In genomic region chr17:41640596-41640995, GRCh38 we compare ENCODE assay signal across 15 cellular contexts. TPM values are rescaled to one million over a fixed set of nuclear protein-coding genes. Genes with fewer than 3 reads are reported as not detected.
"Had no signal": no experiment of that assay in that cellular context is flagged by ENCODE, and none has a peak within 500 bp of the region (broad histone marks: within the 10 kb centered on the region; RNA-seq: fewer than 3 reads in every experiment).

No MANE protein-coding gene starts in this region.

RNA-seq across cellular contexts. Expression of gene KRT17, which starts 16.2 kb away (rescaled TPM):
- total RNA-seq: activated B cell treated with CpG ODN at 0.5 μM for 24 hours; activated CD4-positive, alpha-beta memory T cell treated with anti-CD3 and anti-CD28 coated beads for 36 hours; activated CD4-positive, alpha-beta memory T cell treated with anti-CD3 and anti-CD28 coated beads, Interleukin-2, amount 10 ng/mL, durations not matched to agents 7 days and 5 days; activated CD4-positive, alpha-beta T cell treated with anti-CD3 and anti-CD28 coated beads for 36 hours; activated CD4-positive, alpha-beta T cell treated with anti-CD3 and anti-CD28 coated beads, Interleukin-2, amount 10 ng/mL, durations not matched to agents 24 days and 14 days; activated CD8-positive, alpha-beta T cell treated with anti-CD3 and anti-CD28 coated beads for 36 hours; activated CD8-positive, alpha-beta T cell treated with anti-CD3 and anti-CD28 coated beads, Interleukin-2, amount 10 ng/mL, durations not matched to agents 7 days and 5 days; T-cell; T-helper 17 cell; T-helper 2 cell treated with Interferon-gamma antibody and Interleukin-4, amounts not matched to agents 100 ng/mL and 5 ng/mL, for 36 hours had no signal

RNA-seq across cellular contexts. Expression of gene KRT16, which starts 28.0 kb away (rescaled TPM):
- total RNA-seq: activated B cell treated with CpG ODN at 0.5 μM for 24 hours; activated CD4-positive, alpha-beta memory T cell treated with anti-CD3 and anti-CD28 coated beads for 36 hours; activated CD4-positive, alpha-beta memory T cell treated with anti-CD3 and anti-CD28 coated beads, Interleukin-2, amount 10 ng/mL, durations not matched to agents 7 days and 5 days; activated CD4-positive, alpha-beta T cell treated with anti-CD3 and anti-CD28 coated beads for 36 hours; activated CD4-positive, alpha-beta T cell treated with anti-CD3 and anti-CD28 coated beads, Interleukin-2, amount 10 ng/mL, durations not matched to agents 24 days and 14 days; activated CD4-positive, alpha-beta T cell treated with anti-CD3 and anti-CD28 coated beads, Interleukin-2, amount 10 ng/mL, durations not matched to agents 7 days and 5 days; activated CD8-positive, alpha-beta memory T cell treated with anti-CD3 and anti-CD28 coated beads for 36 hours; activated CD8-positive, alpha-beta memory T cell treated with anti-CD3 and anti-CD28 coated beads, Interleukin-2, amount 10 ng/mL, durations not matched to agents 7 days and 5 days; activated CD8-positive, alpha-beta T cell treated with anti-CD3 and anti-CD28 coated beads for 36 hours; activated CD8-positive, alpha-beta T cell treated with anti-CD3 and anti-CD28 coated beads, Interleukin-2, amount 10 ng/mL, durations not matched to agents 7 days and 5 days; T-cell; T-helper 1 cell treated with Interleukin-12 subunit alpha and Interleukin-12 subunit beta and Interleukin-4 antibody, amounts not matched to agents 30 ng/mL and 1 ng/mL, for 36 hours; T-helper 17 cell; T-helper 2 cell treated with Interferon-gamma antibody and Interleukin-4, amounts not matched to agents 100 ng/mL and 5 ng/mL, for 36 hours; WTC11 had no signal

RNA-seq across cellular contexts. Expression of gene KRT14, which starts 53.9 kb away (rescaled TPM):
- total RNA-seq: activated B cell treated with CpG ODN at 0.5 μM for 24 hours; activated CD4-positive, alpha-beta memory T cell treated with anti-CD3 and anti-CD28 coated beads for 36 hours; activated CD4-positive, alpha-beta memory T cell treated with anti-CD3 and anti-CD28 coated beads, Interleukin-2, amount 10 ng/mL, durations not matched to agents 7 days and 5 days; activated CD4-positive, alpha-beta T cell treated with anti-CD3 and anti-CD28 coated beads for 36 hours; activated CD4-positive, alpha-beta T cell treated with anti-CD3 and anti-CD28 coated beads, Interleukin-2, amount 10 ng/mL, durations not matched to agents 24 days and 14 days; activated CD4-positive, alpha-beta T cell treated with anti-CD3 and anti-CD28 coated beads, Interleukin-2, amount 10 ng/mL, durations not matched to agents 7 days and 5 days; activated CD8-positive, alpha-beta memory T cell treated with anti-CD3 and anti-CD28 coated beads for 36 hours; activated CD8-positive, alpha-beta memory T cell treated with anti-CD3 and anti-CD28 coated beads, Interleukin-2, amount 10 ng/mL, durations not matched to agents 7 days and 5 days; activated CD8-positive, alpha-beta T cell treated with anti-CD3 and anti-CD28 coated beads for 36 hours; activated CD8-positive, alpha-beta T cell treated with anti-CD3 and anti-CD28 coated beads, Interleukin-2, amount 10 ng/mL, durations not matched to agents 7 days and 5 days; T-cell; T-helper 1 cell treated with Interleukin-12 subunit alpha and Interleukin-12 subunit beta and Interleukin-4 antibody, amounts not matched to agents 30 ng/mL and 1 ng/mL, for 36 hours; T-helper 17 cell; T-helper 2 cell treated with Interferon-gamma antibody and Interleukin-4, amounts not matched to agents 100 ng/mL and 5 ng/mL, for 36 hours; WTC11 had no signal
